ENCODE assay signal across 15 cellular contexts in the genomic region with DNA sequence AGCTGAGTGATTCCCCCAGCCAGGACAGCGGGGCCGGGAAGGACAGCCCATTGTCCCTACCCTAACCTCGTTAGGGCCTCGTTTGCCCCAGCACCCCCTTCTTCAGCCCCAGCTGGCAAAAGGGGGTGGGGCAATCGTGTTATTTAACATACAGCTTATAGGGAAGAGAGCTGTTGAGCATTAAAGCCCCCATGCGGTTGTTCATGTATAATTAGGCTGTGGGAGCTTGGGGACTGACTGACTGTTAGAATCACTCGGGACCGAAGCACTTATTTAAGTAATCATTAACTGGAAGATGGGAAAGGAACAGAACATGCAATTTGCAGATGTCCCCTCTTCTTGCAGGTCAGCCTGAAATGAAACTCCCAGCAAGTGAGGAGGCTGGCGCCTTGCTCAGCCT.
DNase-seq lines count a peak whose midpoint lies in the region; ATAC-seq and TF ChIP-seq lines count a peak whose summit lies in the region.
"Had no signal": no experiment of that assay in that cellular context is flagged by ENCODE, and none has a peak within 500 bp of the region (broad histone marks: within the 10 kb centered on the region; RNA-seq: fewer than 3 reads in every experiment).

No MANE protein-coding gene starts in this region.

- 66 to 67% methylated on average over 9 of the region's 9 CpGs for whole genome bisulfite sequencing in heart right ventricle, 2 donors
- no CpG with 5 or more reads among the region's 9 CpGs for WGBS in mesendoderm (ENCODE audit: extremely low coverage, insufficient coverage, low lambda C conversion rate)
- WGBS in heart left ventricle, 4 donors = 60 to 73% (median 68%) methylated on average over 8 to 9 of the region's 9 CpGs

- H3K36me3 ChIP-seq in heart right ventricle (peaks cover 0 to 12% (median 0%) of the 10 kb centered on the region in 9 donors), mesendoderm (ENCODE audit: control insufficient read depth, insufficient read depth, low read length) (no peaks in the 10 kb centered on the region), heart left ventricle (peaks cover 0 to 4% (median 0%) of the 10 kb centered on the region in 9 donors)

- no peak overlapping the region for H2BK5ac ChIP-seq in mesendoderm (ENCODE audit: low read length)

- H3K4me3 Mint-ChIP-seq in T-helper 17 cell = no peak overlapping the region
- peak overlapping the region; percentile 43 for H3K4me3 Mint-ChIP-seq in type B pancreatic cell
- H3K4me3 Mint-ChIP-seq: CD4-positive, alpha-beta T cell had no signal

- no peak overlapping the region for H2BK15ac ChIP-seq in mesendoderm (replicated peaks; ENCODE audit: low read depth)

- no peak overlapping the region for H3K27ac ChIP-seq in heart right ventricle
- no peak overlapping the region for H3K27ac ChIP-seq in mesendoderm (ENCODE audit: low read depth, low read length)
- no peak overlapping the region for H3K27ac ChIP-seq in heart left ventricle
- H3K27ac ChIP-seq: gastroesophageal sphincter, SK-N-MC had no signal

- H3K4me1 Mint-ChIP-seq in T-helper 17 cell (peaks cover 23% of the 10 kb centered on the region), type B pancreatic cell (ENCODE audit: unreplicated experiment) (peaks cover 20% of the 10 kb centered on the region)

- H3K36me3 Mint-ChIP-seq in T-helper 17 cell (ENCODE audit: low read depth) = peaks cover 4% of the 10 kb centered on the region
- H3K36me3 Mint-ChIP-seq in type B pancreatic cell = no peaks in the 10 kb centered on the region

- TF ChIP-seq POLR2A in heart left ventricle (IDR thresholded peaks at IDR 0.05) = no peak

- H3K27ac Mint-ChIP-seq in T-helper 17 cell (peak overlapping the region; percentile 67), type B pancreatic cell (peak overlapping the region; percentile 79)
- H3K27ac Mint-ChIP-seq: CD4-positive, alpha-beta T cell had no signal

- intact Hi-C loops in Right ventricle myocardium superior (cut with DNase I) = loop anchor here (5.0 kb wide), 1 partner anchor 84 kb away; no protein-coding TSS in a partner anchor
- intact Hi-C loops in heart right ventricle (cut with DNase I) = loop anchor here in 5 of 10 donors (5.0 to 10.0 kb wide), 4 partner anchors 73 to 84 kb away; no protein-coding TSS in a partner anchor
- intact Hi-C loops in heart left ventricle (cut with DNase I) = loop anchor here in 6 of 10 donors (5.0 to 10.0 kb wide), 5 partner anchors 77 to 104 kb away; no protein-coding TSS in a partner anchor

- H2AK5ac ChIP-seq in mesendoderm (ENCODE audit: low read length) = no peak overlapping the region

- DNase-seq in Right ventricle myocardium superior (peak; percentile 25), heart right ventricle (no peak), T-helper 17 cell (no peak), mesendoderm (peak; percentile 34), type B pancreatic cell (ENCODE audit: extremely low spot score, unreplicated experiment) (no peak), NCI-H2171 (lab: John Stamatoyannopoulos, UW) (no peak), heart left ventricle (no peak)
- DNase-seq: activated effector memory CD4-positive, alpha-beta T cell treated with anti-CD3 and anti-CD28 coated beads, Interleukin-2, amount 50 U/mL, for 16 hours; amniotic stem cell; CD4-positive, alpha-beta T cell; stimulated activated CD4-positive, alpha-beta T cell treated with anti-CD3 and anti-CD28 coated beads, Interleukin-4, amount 100 ng/mL, for 24 hours; trophoblast cell had no signal

- H3K4me1 ChIP-seq in heart right ventricle (no peaks in the 10 kb centered on the region), mesendoderm (ENCODE audit: control insufficient read depth, low read depth, low read length) (peaks cover 5% of the 10 kb centered on the region), heart left ventricle (no peaks in the 10 kb centered on the region)
- H3K4me1 ChIP-seq: gastroesophageal sphincter had no signal

- H3K4me2 ChIP-seq in mesendoderm (ENCODE audit: low read length) = no peak overlapping the region

- H3K9me3 ChIP-seq in heart right ventricle = no peaks in the 10 kb centered on the region
- no peaks in the 10 kb centered on the region for H3K9me3 ChIP-seq in T-helper 17 cell (ENCODE audit: control insufficient read depth, low read length, poor library complexity, severe bottlenecking)
- H3K9me3 ChIP-seq in heart left ventricle = no peaks in the 10 kb centered on the region
- H3K9me3 ChIP-seq: gastroesophageal sphincter had no signal

- no peaks in the 10 kb centered on the region for H3K9me3 Mint-ChIP-seq in type B pancreatic cell
- H3K9me3 Mint-ChIP-seq: CD4-positive, alpha-beta T cell had no signal

- H3K56ac ChIP-seq in mesendoderm (ENCODE audit: low read length) = no peak overlapping the region

- H3K18ac ChIP-seq in mesendoderm (ENCODE audit: low read length) = no peak overlapping the region

- no peak overlapping the region for H3K9ac ChIP-seq in mesendoderm (ENCODE audit: low read length)

- no peak overlapping the region for H4K5ac ChIP-seq in mesendoderm (ENCODE audit: low read length)

- H3K27me3 ChIP-seq in heart right ventricle = no peaks in the 10 kb centered on the region
- H3K27me3 ChIP-seq in mesendoderm (ENCODE audit: insufficient read depth, low read length, poor library complexity) = no peaks in the 10 kb centered on the region
- no peaks in the 10 kb centered on the region for H3K27me3 ChIP-seq in heart left ventricle
- H3K27me3 ChIP-seq: gastroesophageal sphincter had no signal

- H3K79me2 ChIP-seq in mesendoderm (ENCODE audit: control insufficient read depth, insufficient read depth, low read length) = peaks cover 2% of the 10 kb centered on the region

- H3K4me3 ChIP-seq in heart right ventricle (no peak overlapping the region), mesendoderm (ENCODE audit: low read length) (no peak overlapping the region), heart left ventricle (no peak overlapping the region)
- H3K4me3 ChIP-seq: gastroesophageal sphincter, SK-N-MC had no signal

- no peak for ATAC-seq in Right ventricle myocardium superior (ENCODE audit: poor library complexity)
- no peak for ATAC-seq in heart right ventricle
- no peak for ATAC-seq in T-helper 17 cell
- no peak for ATAC-seq in GM21528 (IDR thresholded peaks at IDR 0.05; ENCODE audit: low FRiP score, unreplicated experiment)
- no peak for ATAC-seq in heart left ventricle
- ATAC-seq: gastroesophageal sphincter had no signal

- no peaks in the 10 kb centered on the region for H3K27me3 Mint-ChIP-seq in T-helper 17 cell
- H3K27me3 Mint-ChIP-seq in type B pancreatic cell = no peaks in the 10 kb centered on the region
- H3K27me3 Mint-ChIP-seq: CD4-positive, alpha-beta T cell had no signal

- H3K23ac ChIP-seq in mesendoderm (ENCODE audit: low read length) = no peak overlapping the region

- no peak for TF ChIP-seq CTCF in heart right ventricle (IDR thresholded peaks at IDR 0.05)
- no peak for TF ChIP-seq CTCF in type B pancreatic cell (conservative IDR thresholded peaks at IDR 0.05)
- TF ChIP-seq CTCF in heart left ventricle (IDR thresholded peaks at IDR 0.05) = no peak

- peaks cover 3% of the 10 kb centered on the region for H3K79me1 ChIP-seq in mesendoderm (ENCODE audit: low read length)

- no peak overlapping the region for H4K8ac ChIP-seq in mesendoderm (ENCODE audit: low read depth, low read length)

- no peak overlapping the region for H2BK120ac ChIP-seq in mesendoderm (ENCODE audit: low read depth, low read length)

- H3K4ac ChIP-seq in mesendoderm (ENCODE audit: low read depth, low read length) = no peak overlapping the region

Comparison
In these comparisons a context has a peak if more than half of its experiments do, and no peak if none do; other contexts are left out.
1. DNase-seq: peak in Right ventricle myocardium superior (single experiment) and mesendoderm (single experiment); none in heart right ventricle (0 of 2), T-helper 17 cell (0 of 3), type B pancreatic cell (single experiment), NCI-H2171 (single experiment) and heart left ventricle (0 of 5).